8 cellular contexts compared by ENCODE assay signal in genomic region chr18:34978953-34979608, GRCh38.
A peak's percentile ranks its signal among the peaks of the same experiment; 100 is the strongest.
DNase-seq lines count a peak whose midpoint lies in the region; ATAC-seq, FAIRE-seq and TF ChIP-seq lines count a peak whose summit lies in the region.

No MANE protein-coding gene starts in this region.

- no TSS peak for BruUV-seq in endothelial cell of umbilical vein (replicated peaks; lab: Mats Ljungman, UMichigan)

- WGBS in mesodermal cell (ENCODE audit: insufficient coverage in 2 of 2), 2 experiments, result 0% methylated on average over 4 to 5 of the region's 9 CpGs

- no peaks in the 10 kb centered on the region for H4K20me1 ChIP-seq in endothelial cell of umbilical vein (replicated peaks; ENCODE audit: control insufficient read depth, extremely low read depth, insufficient read depth, low read length)

- peak; percentile 84 for DNase-seq in HS-27A (ENCODE audit: low read depth)
- DNase-seq in NT2/D1 (ENCODE audit: low read depth, low spot score), result peak; percentile 23
- DNase-seq in activated CD8-positive, alpha-beta memory T cell treated with anti-CD3 and anti-CD28 coated beads, Interleukin-2, amount 50 U/mL, for 24 hours (ENCODE audit: extremely low read depth), result peak; percentile 49
- peak; percentile 99 for DNase-seq in endothelial cell of umbilical vein (ENCODE audit: low read depth, low spot score)
- DNase-seq in stimulated activated CD8-positive, alpha-beta memory T cell treated with anti-CD3 and anti-CD28 coated beads, Interleukin-12 subunit alpha, Interleukin-12 subunit beta, amount 100 ng/mL, for 1 hour (ENCODE audit: low read depth), result peak; percentile 61

- no peaks in the 10 kb centered on the region for H3K79me2 ChIP-seq in endothelial cell of umbilical vein (ENCODE audit: control insufficient read depth, insufficient read depth, low read length)

- intact Hi-C loops in endothelial cell of umbilical vein (cut with micrococcal nuclease), result loop anchor here (1.0 to 10.0 kb wide), 5 partner anchors 23 to 384 kb away; no protein-coding TSS in a partner anchor

- H3K9me3 ChIP-seq in NT2/D1 (ENCODE audit: insufficient read depth, low read length), result no peaks in the 10 kb centered on the region
- H3K9me3 ChIP-seq in endothelial cell of umbilical vein (replicated peaks; ENCODE audit: control insufficient read depth, insufficient read depth, low read length), result no peaks in the 10 kb centered on the region
- H3K9me3 ChIP-seq in mesodermal cell (ENCODE audit: control insufficient read depth, low read length), result no peaks in the 10 kb centered on the region

- H3K9ac ChIP-seq in NT2/D1 (ENCODE audit: insufficient read length, low read depth) (peak overlapping the region; percentile 1), endothelial cell of umbilical vein (replicated peaks; ENCODE audit: extremely low read depth, insufficient read depth, low read length) (peak overlapping the region; percentile 21)

- H3K4me1 ChIP-seq in NT2/D1 (ENCODE audit: insufficient read depth, insufficient read length) (no peaks in the 10 kb centered on the region), endothelial cell of umbilical vein (ENCODE audit: control insufficient read depth, extremely low read depth, insufficient read depth, low read length) (peaks cover 28% of the 10 kb centered on the region), mesodermal cell (ENCODE audit: control insufficient read depth, insufficient read depth, low read length, poor library complexity, severe bottlenecking) (no peaks in the 10 kb centered on the region)

- CTCF ChIA-PET in endothelial cell of umbilical vein (lab: Charles Lee), result interaction anchor here (0.5 to 1.1 kb wide), 11 partner anchors 11 to 400 kb away, joined by 3 to 5 read pairs (median 3); no protein-coding TSS in a partner anchor

- POLR2A ChIA-PET in endothelial cell of umbilical vein (lab: Charles Lee), result interaction anchor here (0.6 to 1.0 kb wide), 2 partner anchors 8 to 522 kb away, joined by 3 to 5 read pairs; no protein-coding TSS in a partner anchor

- ATAC-seq in HG03025 (IDR thresholded peaks at IDR 0.05; ENCODE audit: low FRiP score, unreplicated experiment), result no peak

- H3K27ac ChIP-seq in endothelial cell of umbilical vein (ENCODE audit: insufficient read depth, low read depth, low read length) (peak overlapping the region; percentile 50), mesodermal cell (ENCODE audit: low read depth, low read length, severe bottlenecking) (peak overlapping the region; percentile 95)

- TF ChIP-seq CTCF in endothelial cell of umbilical vein (IDR thresholded peaks at IDR 0.05; ENCODE audit: extremely low read depth in 1 of 2, insufficient read depth in 1 of 2, low read depth in 1 of 2, low read length in 2 of 2), result no peak

- no peaks in the 10 kb centered on the region for H3K9me1 ChIP-seq in endothelial cell of umbilical vein (replicated peaks; ENCODE audit: control insufficient read depth, extremely low read depth, insufficient read depth, low read length)

- no peak overlapping the region for H2AFZ ChIP-seq in endothelial cell of umbilical vein (ENCODE audit: low read depth, low read length)

- H3K36me3 ChIP-seq in NT2/D1 (ENCODE audit: insufficient read depth, insufficient read length, low read length) (no peaks in the 10 kb centered on the region), endothelial cell of umbilical vein (ENCODE audit: control insufficient read depth in 2 of 2, extremely low read depth in 1 of 2, insufficient read depth in 2 of 2, low read length in 2 of 2) (no peaks in the 10 kb centered on the region), mesodermal cell (ENCODE audit: control insufficient read depth, insufficient read depth, low read length) (no peaks in the 10 kb centered on the region)

- H3K27me3 ChIP-seq in NT2/D1 (ENCODE audit: insufficient read depth, insufficient read length) (peaks cover 54% of the 10 kb centered on the region), endothelial cell of umbilical vein (ENCODE audit: control insufficient read depth in 2 of 2, insufficient read depth in 2 of 2, low read length in 2 of 2) (peaks cover 11 to 14% of the 10 kb centered on the region in 2 experiments)

- TF ChIP-seq POLR2A in endothelial cell of umbilical vein (IDR thresholded peaks at IDR 0.05; ENCODE audit: low read depth, low read length), result no peak

- H3K4me2 ChIP-seq in endothelial cell of umbilical vein (ENCODE audit: insufficient read depth, low read length), result peak overlapping the region; percentile 94

- peak; percentile 96 for FAIRE-seq in endothelial cell of umbilical vein (lab: Jason Lieb, UNC)

- dilution Hi-C loops in endothelial cell of umbilical vein (cut with MboI; ENCODE audit: extremely low pct_ligation_motif_present, low sequenced_read_pairs), result no loop called here

- peak overlapping the region; percentile 82; the same call in 1 of the 2 replicates for H3K4me3 ChIP-seq in GM08714 (ENCODE audit: low read length)
- peak overlapping the region; percentile 65 for H3K4me3 ChIP-seq in NT2/D1 (ENCODE audit: insufficient read length, low read depth)
- H3K4me3 ChIP-seq in endothelial cell of umbilical vein (replicated peaks in 1 of 3; ENCODE audit: insufficient read depth in 1 of 3, low read depth in 1 of 3, low read length in 3 of 3), result peak overlapping the region; percentile 19 to 82 (median 69)
- peak overlapping the region; percentile 85 for H3K4me3 ChIP-seq in mesodermal cell (ENCODE audit: extremely low read depth, insufficient read depth, low read length, poor library complexity, severe bottlenecking)

TF ChIP-seq in endothelial cell of umbilical vein, 7 proteins besides CTCF, POLR2A, EP300 and RAD21:
- TF ChIP-seq JUN (IDR thresholded peaks at IDR 0.05; ENCODE audit: borderline replicate concordance, insufficient read depth, insufficient read length, low read depth), result peak; percentile 100
- peak; percentile 82 for TF ChIP-seq GATA2 (IDR thresholded peaks at IDR 0.05; ENCODE audit: insufficient read depth, insufficient read length, low read depth, low read length)
- no peak for TF ChIP-seq EZH2 (IDR thresholded peaks at IDR 0.05; ENCODE audit: borderline replicate concordance, low read depth, low read length, severe bottlenecking)
- TF ChIP-seq FOS (IDR thresholded peaks at IDR 0.05; ENCODE audit: borderline replicate concordance, insufficient read depth, low read length), result peak; percentile 100
- peak; percentile 75 for TF ChIP-seq POLR2AphosphoS5 (IDR thresholded peaks at IDR 0.05; ENCODE audit: insufficient read depth, low read depth, low read length)
- TF ChIP-seq MYC (IDR thresholded peaks at IDR 0.05; ENCODE audit: low read depth, low read length), result no peak

Comparison
In these comparisons a context has a peak if more than half of its experiments do, and no peak if none do; other contexts are left out.
1. DNase-seq: peak in every context shown above with its lines; median percentile 99 in endothelial cell of umbilical vein; 84 in HS-27A; 61 in stimulated activated CD8-positive, alpha-beta memory T cell treated with anti-CD3 and anti-CD28 coated beads, Interleukin-12 subunit alpha, Interleukin-12 subunit beta, amount 100 ng/mL, for 1 hour; 49 in activated CD8-positive, alpha-beta memory T cell treated with anti-CD3 and anti-CD28 coated beads, Interleukin-2, amount 50 U/mL, for 24 hours; 23 in NT2/D1.